11 cellular contexts compared by ENCODE assay signal in the genomic region with DNA sequence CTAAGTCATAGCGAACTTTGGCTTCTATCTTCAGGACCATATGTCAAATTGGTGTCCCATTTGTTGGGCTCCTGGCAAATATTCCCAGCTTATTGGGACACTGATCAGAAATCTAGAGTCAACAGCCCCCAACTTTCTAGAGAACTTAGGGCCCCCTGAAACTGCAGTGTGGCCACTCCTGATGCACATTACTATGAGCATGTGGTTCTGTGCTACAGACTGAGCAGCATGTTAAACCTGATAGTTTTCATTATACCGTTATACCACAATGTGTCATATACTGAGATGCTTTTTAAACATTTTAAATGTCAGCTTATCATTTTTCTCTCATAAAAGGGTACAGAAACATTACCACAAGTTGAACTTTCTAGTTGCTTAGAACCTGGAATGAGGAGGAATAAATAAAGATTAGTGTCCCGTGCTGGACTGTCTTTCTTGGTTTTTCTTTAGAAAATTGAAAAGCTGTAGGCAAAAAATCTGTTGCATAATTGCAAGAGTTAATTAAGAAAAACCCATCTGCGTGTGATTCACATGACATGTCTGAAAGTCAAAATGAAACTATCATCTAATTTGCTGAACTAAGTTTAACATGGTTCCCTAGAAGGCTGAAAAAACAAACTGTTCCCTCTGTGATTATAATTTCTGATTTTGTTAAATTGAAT. TPM values are rescaled to one million over a fixed set of nuclear protein-coding genes. Genes with fewer than 3 reads are reported as not detected.
DNase-seq lines count a peak whose midpoint lies in the region; ATAC-seq and TF ChIP-seq lines count a peak whose summit lies in the region.
"Had no signal": no experiment of that assay in that cellular context is flagged by ENCODE, and none has a peak within 500 bp of the region (broad histone marks: within the 10 kb centered on the region; RNA-seq: fewer than 3 reads in every experiment).

No MANE protein-coding gene starts in this region.

- no peak for TF ChIP-seq CTCF in vagina (IDR thresholded peaks at IDR 0.05)
- TF ChIP-seq CTCF in SK-N-SH (IDR thresholded peaks at IDR 0.05), result no peak

- peak overlapping the region; percentile 50 for H3K27ac Mint-ChIP-seq in stimulated activated memory B cell treated with anti-CD40 and anti-IgM and Interleukin-4, amounts not matched to agents 10 μg/mL and 1 μg/mL and 100 μg/mL, for 72 hours

- TF ChIP-seq POLR2A in vagina (IDR thresholded peaks at IDR 0.05), result no peak

- no peaks in the 10 kb centered on the region for H3K36me3 ChIP-seq in vagina
- no peaks in the 10 kb centered on the region for H3K36me3 ChIP-seq in SK-N-SH (replicated peaks in 1 of 2; ENCODE audit: control insufficient read depth in 1 of 2, insufficient read depth in 2 of 2, low read length in 1 of 2)

- H3K9me3 Mint-ChIP-seq in stimulated activated memory B cell treated with anti-CD40 and anti-IgM and Interleukin-4, amounts not matched to agents 10 μg/mL and 1 μg/mL and 100 μg/mL, for 72 hours, result no peaks in the 10 kb centered on the region

- 62% methylated on average over 4 of the region's 4 CpGs for WGBS in SK-N-SH (ENCODE audit: low lambda C conversion rate)

- H3K27me3 ChIP-seq in vagina (no peaks in the 10 kb centered on the region), SK-N-SH (ENCODE audit: insufficient read depth) (no peaks in the 10 kb centered on the region)

- H3K4me2 ChIP-seq in SK-N-SH, result no peak overlapping the region

- no peak overlapping the region for H3K9ac ChIP-seq in SK-N-SH

- H3K4me3 ChIP-seq in vagina (no peak overlapping the region), SK-N-SH (ENCODE audit: low read depth in 2 of 2, low read length in 1 of 2) (no peak overlapping the region)
- H3K4me3 ChIP-seq: SK-N-MC had no signal

- POLR2A ChIA-PET in SK-N-SH (lab: Yijun Ruan, JAX), result no interaction called here

- H2AFZ ChIP-seq in SK-N-SH (ENCODE audit: low read depth), result no peak overlapping the region

- no peaks in the 10 kb centered on the region for H3K9me2 ChIP-seq in SK-N-SH

- no peak for TF ChIP-seq RAD21 in SK-N-SH (IDR thresholded peaks at IDR 0.05; ENCODE audit: low read length)

- H3K9me3 ChIP-seq in vagina (no peaks in the 10 kb centered on the region), SK-N-SH (no peaks in the 10 kb centered on the region)

- H4K20me1 ChIP-seq in SK-N-SH (ENCODE audit: insufficient read depth), result no peaks in the 10 kb centered on the region

- H3K79me2 ChIP-seq in SK-N-SH (ENCODE audit: insufficient read depth), result no peaks in the 10 kb centered on the region

- H3K27me3 Mint-ChIP-seq in stimulated activated memory B cell treated with anti-CD40 and anti-IgM and Interleukin-4, amounts not matched to agents 10 μg/mL and 1 μg/mL and 100 μg/mL, for 72 hours, result no peaks in the 10 kb centered on the region

- no peak for DNase-seq in activated CD4-positive, CD25-positive, alpha-beta regulatory T cell (lab: John Stamatoyannopoulos, UW)
- DNase-seq in OCI-M1 (lab: John Stamatoyannopoulos, UW), result peak; percentile 81
- no peak for DNase-seq in vagina (ENCODE audit: extremely low spot score in 2 of 2)
- no peak for DNase-seq in DMS79 (lab: John Stamatoyannopoulos, UW)
- no peak for DNase-seq in SK-N-SH
- DNase-seq: dermis blood vessel endothelial cell, NCI-H2171 treated with DMSO at 0.1 percent for 48 hours had no signal

- peaks cover 35% of the 10 kb centered on the region for H3K4me1 Mint-ChIP-seq in stimulated activated memory B cell treated with anti-CD40 and anti-IgM and Interleukin-4, amounts not matched to agents 10 μg/mL and 1 μg/mL and 100 μg/mL, for 72 hours

- peak overlapping the region; percentile 21 for H3K4me3 Mint-ChIP-seq in stimulated activated memory B cell treated with anti-CD40 and anti-IgM and Interleukin-4, amounts not matched to agents 10 μg/mL and 1 μg/mL and 100 μg/mL, for 72 hours

- CTCF ChIA-PET in SK-N-SH (lab: Yijun Ruan, JAX), result no interaction called here

- TF ChIP-seq EP300 in SK-N-SH (IDR thresholded peaks at IDR 0.05; ENCODE audit: borderline replicate concordance in 1 of 2, low read depth in 1 of 2, low read length in 1 of 2), result no peak

- H3K27ac ChIP-seq in vagina (no peak overlapping the region), SK-N-SH (ENCODE audit: low read depth in 2 of 2, low read length in 1 of 2) (no peak overlapping the region)
- H3K27ac ChIP-seq: SK-N-MC had no signal

- peak; percentile 73 to 74 for ATAC-seq in activated CD4-positive, CD25-positive, alpha-beta regulatory T cell treated with anti-CD3 and anti-CD28 coated beads, Interleukin-2, amount 50 U/mL, for 24 hours
- ATAC-seq in HG02798 (IDR thresholded peaks at IDR 0.05; ENCODE audit: poor library complexity, unreplicated experiment), result peak; percentile 29
- ATAC-seq in stimulated activated memory B cell treated with anti-CD40 and anti-IgM and Interleukin-4, amounts not matched to agents 10 μg/mL and 1 μg/mL and 100 μg/mL, for 72 hours, result peak; percentile 86

- H3K36me3 Mint-ChIP-seq in stimulated activated memory B cell treated with anti-CD40 and anti-IgM and Interleukin-4, amounts not matched to agents 10 μg/mL and 1 μg/mL and 100 μg/mL, for 72 hours, result peaks cover 6% of the 10 kb centered on the region

- H3F3A ChIP-seq in SK-N-SH (replicated peaks; ENCODE audit: insufficient read depth), result peaks cover 11% of the 10 kb centered on the region

- intact Hi-C loops in vagina (cut with DNase I), result no loop called here

- peaks cover 9% of the 10 kb centered on the region for H3K4me1 ChIP-seq in vagina
- H3K4me1 ChIP-seq in SK-N-SH (ENCODE audit: control insufficient read depth in 1 of 2, insufficient read depth in 2 of 2, low read depth in 1 of 2, low read length in 1 of 2), result no peaks in the 10 kb centered on the region; a peak in 2 of 4 replicates

TF ChIP-seq in SK-N-SH, 30 proteins besides CTCF, POLR2A, EP300 and RAD21:
- TF ChIP-seq SMC3 (IDR thresholded peaks at IDR 0.05; ENCODE audit: low read depth, low read length) (no peak), FOXJ3 (CRISPR knock-in tag; IDR thresholded peaks at IDR 0.05) (no peak), TAF1 (IDR thresholded peaks at IDR 0.05; ENCODE audit: borderline replicate concordance, low read depth, low read length) (no peak)
- TF ChIP-seq, protein P1, sequence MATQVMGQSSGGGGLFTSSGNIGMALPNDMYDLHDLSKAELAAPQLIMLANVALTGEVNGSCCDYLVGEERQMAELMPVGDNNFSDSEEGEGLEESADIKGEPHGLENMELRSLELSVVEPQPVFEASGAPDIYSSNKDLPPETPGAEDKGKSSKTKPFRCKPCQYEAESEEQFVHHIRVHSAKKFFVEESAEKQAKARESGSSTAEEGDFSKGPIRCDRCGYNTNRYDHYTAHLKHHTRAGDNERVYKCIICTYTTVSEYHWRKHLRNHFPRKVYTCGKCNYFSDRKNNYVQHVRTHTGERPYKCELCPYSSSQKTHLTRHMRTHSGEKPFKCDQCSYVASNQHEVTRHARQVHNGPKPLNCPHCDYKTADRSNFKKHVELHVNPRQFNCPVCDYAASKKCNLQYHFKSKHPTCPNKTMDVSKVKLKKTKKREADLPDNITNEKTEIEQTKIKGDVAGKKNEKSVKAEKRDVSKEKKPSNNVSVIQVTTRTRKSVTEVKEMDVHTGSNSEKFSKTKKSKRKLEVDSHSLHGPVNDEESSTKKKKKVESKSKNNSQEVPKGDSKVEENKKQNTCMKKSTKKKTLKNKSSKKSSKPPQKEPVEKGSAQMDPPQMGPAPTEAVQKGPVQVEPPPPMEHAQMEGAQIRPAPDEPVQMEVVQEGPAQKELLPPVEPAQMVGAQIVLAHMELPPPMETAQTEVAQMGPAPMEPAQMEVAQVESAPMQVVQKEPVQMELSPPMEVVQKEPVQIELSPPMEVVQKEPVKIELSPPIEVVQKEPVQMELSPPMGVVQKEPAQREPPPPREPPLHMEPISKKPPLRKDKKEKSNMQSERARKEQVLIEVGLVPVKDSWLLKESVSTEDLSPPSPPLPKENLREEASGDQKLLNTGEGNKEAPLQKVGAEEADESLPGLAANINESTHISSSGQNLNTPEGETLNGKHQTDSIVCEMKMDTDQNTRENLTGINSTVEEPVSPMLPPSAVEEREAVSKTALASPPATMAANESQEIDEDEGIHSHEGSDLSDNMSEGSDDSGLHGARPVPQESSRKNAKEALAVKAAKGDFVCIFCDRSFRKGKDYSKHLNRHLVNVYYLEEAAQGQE (IDR thresholded peaks at IDR 0.05; ENCODE audit: low read depth, low read length), result no peak

RNA-seq across cellular contexts. Expression of a gene that starts 16.4 kb away (rescaled TPM):
- 84.7 TPM for total RNA-seq in vagina
- polyA plus RNA-seq in SK-N-SH (2012; rRNA removed), result 101 and 104 TPM in 2 replicates
- polyA plus RNA-seq in SK-N-SH (2012; cell fraction: cytosol; rRNA removed), result 92.4 and 111 TPM in 2 replicates
- polyA plus RNA-seq in SK-N-SH (2012; cell fraction: nucleus; rRNA removed), result 25.4 and 47.1 TPM in 2 replicates

Comparison
In these comparisons a context has a peak if more than half of its experiments do, and no peak if none do; other contexts are left out.
1. ATAC-seq: peak in every context shown above with its lines; median percentile 86 in stimulated activated memory B cell treated with anti-CD40 and anti-IgM and Interleukin-4, amounts not matched to agents 10 μg/mL and 1 μg/mL and 100 μg/mL, for 72 hours; 74 in activated CD4-positive, CD25-positive, alpha-beta regulatory T cell treated with anti-CD3 and anti-CD28 coated beads, Interleukin-2, amount 50 U/mL, for 24 hours; 29 in HG02798.